Comparison of ENCODE assay signal across 8 cellular contexts in genomic region chr7:101164071-101164840, GRCh38. TPM values are rescaled to one million over a fixed set of nuclear protein-coding genes. Genes with fewer than 3 reads are reported as not detected.
DNase-seq lines count a peak whose midpoint lies in the region; ATAC-seq and TF ChIP-seq lines count a peak whose summit lies in the region.

No MANE protein-coding gene starts in this region.

- no peak for ATAC-seq in activated T-cell treated with anti-CD3 and anti-CD28 coated beads, Interleukin-2, amount 50 U/mL, for 4 hours
- ATAC-seq in HG02970 (IDR thresholded peaks at IDR 0.05; ENCODE audit: low FRiP score, unreplicated experiment) = no peak
- ATAC-seq in HG02981 (IDR thresholded peaks at IDR 0.05; ENCODE audit: unreplicated experiment) = no peak

- H3K9me3 ChIP-seq in iPS-15b (ENCODE audit: control insufficient read depth, insufficient read depth, low read length) = no peaks in the 10 kb centered on the region
- H3K9me3 ChIP-seq in testis = no peaks in the 10 kb centered on the region

- H3K27ac ChIP-seq in testis = no peak overlapping the region

- H3K36me3 ChIP-seq in iPS-15b (ENCODE audit: control insufficient read depth, insufficient read depth, low read length) (no peaks in the 10 kb centered on the region), testis (ENCODE audit: low read depth, missing control alignments) (no peaks in the 10 kb centered on the region)

- H3K27me3 Mint-ChIP-seq in activated T-cell treated with anti-CD3 and anti-CD28 coated beads, Interleukin-2, amount 50 U/mL, for 4 hours (ENCODE audit: low read depth) = peaks cover 56% of the 10 kb centered on the region

- 1 to 11% methylated on average over 5 to 49 of the region's 75 CpGs for WGBS in testis, 2 donors

- peaks cover 4% of the 10 kb centered on the region for H3K36me3 Mint-ChIP-seq in activated T-cell treated with anti-CD3 and anti-CD28 coated beads, Interleukin-2, amount 50 U/mL, for 4 hours (ENCODE audit: insufficient read depth)

- CTCF ChIA-PET in AG04449 (lab: Yijun Ruan, JAX) = interaction anchor here (0.9 to 2.7 kb wide), 6 partner anchors 21 to 119 kb away, joined by 3 to 28 read pairs (median 5); partner anchors contain the start of gene FIS1

- DNase-seq in AG04449 (ENCODE audit: low read depth, low spot score) (no peak), HCEC 1CT (peak; percentile 39), testis (peak; percentile 60), cerebellar cortex (ENCODE audit: low spot score) (no peak)
- DNase-seq in activated T-cell treated with anti-CD3 and anti-CD28 coated beads, Interleukin-2, amount 50 U/mL, for 4 hours = no peak

- peak overlapping the region; percentile 8; the same call in 1 of the 2 replicates for H3K4me3 ChIP-seq in AG04449 (ENCODE audit: low read depth, low read length)
- H3K4me3 ChIP-seq in iPS-15b (ENCODE audit: low read depth, low read length) = peak overlapping the region; percentile 71
- H3K4me3 ChIP-seq in testis = peak overlapping the region in 1 of 2 donors; percentile 45

- POLR2A ChIA-PET in AG04449 (lab: Yijun Ruan, JAX) = no interaction called here

- peaks cover 27% of the 10 kb centered on the region for H3K4me1 ChIP-seq in iPS-15b (ENCODE audit: control insufficient read depth, insufficient read depth, low read length)
- peaks cover 17% of the 10 kb centered on the region for H3K4me1 ChIP-seq in testis

- H3K9ac ChIP-seq in iPS-15b (ENCODE audit: low read depth, low read length) = no peak overlapping the region

- H3K9me3 Mint-ChIP-seq in activated T-cell treated with anti-CD3 and anti-CD28 coated beads, Interleukin-2, amount 50 U/mL, for 4 hours = no peaks in the 10 kb centered on the region

- H3K4me3 Mint-ChIP-seq in activated T-cell treated with anti-CD3 and anti-CD28 coated beads, Interleukin-2, amount 50 U/mL, for 4 hours = peak overlapping the region; percentile 6

- no peak for TF ChIP-seq POLR2A in testis (IDR thresholded peaks at IDR 0.05)

- H3K27me3 ChIP-seq in iPS-15b (ENCODE audit: control insufficient read depth, insufficient read depth, low read length) (peaks cover 35% of the 10 kb centered on the region), testis (no peaks in the 10 kb centered on the region)

- H3K4me1 Mint-ChIP-seq in activated T-cell treated with anti-CD3 and anti-CD28 coated beads, Interleukin-2, amount 50 U/mL, for 4 hours (ENCODE audit: low read depth) = peaks cover 42% of the 10 kb centered on the region

- intact Hi-C loops in testis (cut with DNase I; ENCODE audit: low total_unique reads) = loop anchor here (10.0 kb wide), 1 partner anchor 121 kb away; no protein-coding TSS in a partner anchor

- TF ChIP-seq CTCF in AG04449 (IDR thresholded peaks at IDR 0.05; ENCODE audit: insufficient read depth, low read length, missing control alignments) (no peak), testis (IDR thresholded peaks at IDR 0.05) (no peak)

RNA-seq across cellular contexts. Expression of gene VGF, which starts 1.1 kb away (rescaled TPM):
- total RNA-seq in activated T-cell treated with anti-CD3 and anti-CD28 coated beads, Interleukin-2, amount 50 U/mL, for 4 hours = not detected
- total RNA-seq in testis = 1 to 10 TPM; 1.2 to 2.3 TPM
- polyA plus RNA-seq in testis (ENCODE audit: insufficient read depth, low read depth, low replicate concordance) = 0.87 TPM

RNA-seq across cellular contexts. Expression of gene AP1S1, which starts 10.0 kb away (rescaled TPM):
- total RNA-seq in activated T-cell treated with anti-CD3 and anti-CD28 coated beads, Interleukin-2, amount 50 U/mL, for 4 hours = 10 to 100 TPM; 27.6 to 32.9 (median 28.3) TPM
- 10 to 100 TPM; 31.7 to 54.8 TPM for total RNA-seq in testis
- polyA plus RNA-seq in testis (ENCODE audit: insufficient read depth, low read depth, low replicate concordance) = 46.3 TPM

RNA-seq across cellular contexts. Expression of gene NAT16, which starts 15.8 kb away (rescaled TPM):
- total RNA-seq in activated T-cell treated with anti-CD3 and anti-CD28 coated beads, Interleukin-2, amount 50 U/mL, for 4 hours = not detected
- total RNA-seq in testis = under 1 TPM; 0.31 to 0.50 TPM
- polyA plus RNA-seq in testis (ENCODE audit: insufficient read depth, low read depth, low replicate concordance) = 0.26 TPM

RNA-seq across cellular contexts. Expression of gene MOGAT3, which starts 36.6 kb away (rescaled TPM):
- total RNA-seq in activated T-cell treated with anti-CD3 and anti-CD28 coated beads, Interleukin-2, amount 50 U/mL, for 4 hours = not detected
- not detected for total RNA-seq in testis
- not detected for polyA plus RNA-seq in testis (ENCODE audit: insufficient read depth, low read depth, low replicate concordance)

RNA-seq across cellular contexts. Expression of gene SERPINE1, which starts 37.4 kb away (rescaled TPM):
- under 1 TPM; 0.18 to 0.46 (median 0.33) TPM for total RNA-seq in activated T-cell treated with anti-CD3 and anti-CD28 coated beads, Interleukin-2, amount 50 U/mL, for 4 hours
- total RNA-seq in testis = 1 to 10 TPM; 5.6 to 5.8 TPM
- 7.6 TPM for polyA plus RNA-seq in testis (ENCODE audit: insufficient read depth, low read depth, low replicate concordance)

Comparison
In these comparisons a context has a peak if more than half of its experiments do, and no peak if none do; other contexts are left out.
1. DNase-seq: peak in HCEC 1CT (single experiment) and testis (single experiment); none in AG04449 (single experiment), activated T-cell treated with anti-CD3 and anti-CD28 coated beads, Interleukin-2, amount 50 U/mL, for 4 hours (single experiment) and cerebellar cortex (single experiment).